22 cellular contexts compared by ENCODE assay signal in genomic region chrX:69051901-69052300, GRCh38.
"Had no signal": no experiment of that assay in that cellular context is flagged by ENCODE, and none has a peak within 500 bp of the region (broad histone marks: within the 10 kb centered on the region; RNA-seq: fewer than 3 reads in every experiment).

No MANE protein-coding gene starts in this region.

- H3K4me3 Mint-ChIP-seq: activated B cell treated with CpG ODN at 0.5 μM for 24 hours; activated CD8-positive, alpha-beta T cell treated with anti-CD3 and anti-CD28 coated beads, Interleukin-2, amount 10 ng/mL, durations not matched to agents 7 days and 5 days; activated naive CD8-positive, alpha-beta T cell treated with anti-CD3 and anti-CD28 coated beads for 36 hours; brain; natural killer cell had no signal

- H3K4me1 ChIP-seq: esophagus squamous epithelium had no signal

- H3K27me3 ChIP-seq: esophagus squamous epithelium, neutrophil had no signal

- H3K27ac Mint-ChIP-seq: activated B cell treated with CpG ODN at 0.5 μM for 24 hours; activated CD8-positive, alpha-beta T cell treated with anti-CD3 and anti-CD28 coated beads, Interleukin-2, amount 10 ng/mL, durations not matched to agents 7 days and 5 days; activated naive CD8-positive, alpha-beta T cell treated with anti-CD3 and anti-CD28 coated beads for 36 hours; brain; natural killer cell had no signal

- H3K9me3 Mint-ChIP-seq: activated B cell treated with CpG ODN at 0.5 μM for 24 hours; activated naive CD8-positive, alpha-beta T cell treated with anti-CD3 and anti-CD28 coated beads for 36 hours; natural killer cell had no signal

- H3K36me3 Mint-ChIP-seq: activated naive CD8-positive, alpha-beta T cell treated with anti-CD3 and anti-CD28 coated beads for 36 hours; brain; natural killer cell had no signal

- H3K27me3 Mint-ChIP-seq: activated naive CD8-positive, alpha-beta T cell treated with anti-CD3 and anti-CD28 coated beads for 36 hours; brain had no signal

- FAIRE-seq: endothelial cell of umbilical vein had no signal

- ATAC-seq: activated CD8-positive, alpha-beta T cell treated with anti-CD3 and anti-CD28 coated beads, Interleukin-2, amount 10 ng/mL, durations not matched to agents 7 days and 5 days; left ventricle myocardium superior; natural killer cell had no signal

- H3K9me3 ChIP-seq: esophagus squamous epithelium, neutrophil had no signal

- DNase-seq: activated B cell treated with CpG ODN at 0.5 μM for 24 hours; activated CD4-positive, alpha-beta T cell treated with anti-CD3 and anti-CD28 coated beads for 48 hours; activated CD8-positive, alpha-beta memory T cell treated with anti-CD3 and anti-CD28 coated beads, Interleukin-2, amount 50 U/mL, for 4 hours; activated CD8-positive, alpha-beta T cell treated with anti-CD3 and anti-CD28 coated beads, Interleukin-2, amount 10 ng/mL, durations not matched to agents 7 days and 5 days; activated gamma-delta T cell; activated naive CD8-positive, alpha-beta T cell treated with anti-CD3 and anti-CD28 coated beads for 36 hours; amygdala; central memory CD4-positive, alpha-beta T cell; effector CD4-positive, alpha-beta T cell; esophagus squamous epithelium; glutamatergic neuron; kidney glomerular epithelial cell; left ventricle myocardium superior; mesenchymal stem cell; natural killer cell; retina; stimulated activated CD4-positive, alpha-beta T cell treated with anti-CD3 and anti-CD28 coated beads, Interleukin-12 subunit alpha, Interleukin-12 subunit beta, amount 100 ng/mL, for 4 hours; stimulated activated CD4-positive, alpha-beta T cell treated with anti-CD3 and anti-CD28 coated beads, Interleukin-2, amount 100 ng/mL, for 24 hours had no signal

- H3K4me3 ChIP-seq: coronary artery, esophagus squamous epithelium had no signal

- H3K4me1 Mint-ChIP-seq: activated B cell treated with CpG ODN at 0.5 μM for 24 hours; activated naive CD8-positive, alpha-beta T cell treated with anti-CD3 and anti-CD28 coated beads for 36 hours; brain; natural killer cell had no signal

- H3K36me3 ChIP-seq: esophagus squamous epithelium, neutrophil had no signal

- H3K27ac ChIP-seq: coronary artery, esophagus squamous epithelium, neutrophil had no signal
